Comparison of ENCODE assay signal across 32 cellular contexts in the genomic region with DNA sequence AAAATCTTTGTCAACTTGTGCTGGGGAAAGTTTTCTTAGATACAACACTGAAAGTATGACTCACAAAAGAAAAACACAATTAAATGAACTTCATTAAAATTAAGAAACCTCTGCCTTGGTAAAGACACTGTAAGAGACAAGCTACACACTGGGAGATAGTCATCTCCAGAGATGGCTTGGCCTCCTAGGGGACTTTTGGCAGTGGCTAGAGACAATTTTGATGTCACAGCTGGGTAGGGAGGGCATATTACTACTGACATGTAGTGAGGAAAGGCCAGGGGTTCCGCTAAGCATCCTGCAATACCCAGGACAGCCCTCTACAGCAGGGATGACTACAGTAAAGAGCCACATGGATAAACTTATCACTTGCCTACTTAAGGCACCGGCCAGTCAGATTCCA. TPM values are rescaled to one million over a fixed set of nuclear protein-coding genes. Genes with fewer than 3 reads are reported as not detected.
A peak's percentile ranks its signal among the peaks of the same experiment; 100 is the strongest.
DNase-seq lines count a peak whose midpoint lies in the region; ATAC-seq and TF ChIP-seq lines count a peak whose summit lies in the region.
"Had no signal": no experiment of that assay in that cellular context is flagged by ENCODE, and none has a peak within 500 bp of the region (broad histone marks: within the 10 kb centered on the region; RNA-seq: fewer than 3 reads in every experiment).

No MANE protein-coding gene starts in this region.

- intact Hi-C loops in MCF 10A (cut with micrococcal nuclease): no loop called here

- no peaks in the 10 kb centered on the region for H3K36me3 Mint-ChIP-seq in activated CD8-positive, alpha-beta memory T cell treated with anti-CD3 and anti-CD28 coated beads, Interleukin-2, amount 10 ng/mL, durations not matched to agents 7 days and 5 days
- H3K36me3 Mint-ChIP-seq in MCF 10A (ENCODE audit: insufficient read depth, unreplicated experiment): no peaks in the 10 kb centered on the region
- H3K36me3 Mint-ChIP-seq: CD8-positive, alpha-beta memory T cell; memory B cell had no signal

- TF ChIP-seq POLR2A in erythroblast (IDR thresholded peaks at IDR 0.05; ENCODE audit: low read length): no peak

- peak; percentile 59 for ATAC-seq in activated CD8-positive, alpha-beta memory T cell treated with anti-CD3 and anti-CD28 coated beads, Interleukin-2, amount 10 ng/mL, durations not matched to agents 7 days and 5 days
- peak; percentile 61 for ATAC-seq in GM18868 (IDR thresholded peaks at IDR 0.05; ENCODE audit: unreplicated experiment)
- peak; percentile 54 for ATAC-seq in HG02870 (IDR thresholded peaks at IDR 0.05; ENCODE audit: unreplicated experiment)
- ATAC-seq: left lobe of liver, pancreas had no signal

- no TSS peak for BruUV-seq in MCF 10A (replicated peaks; lab: Mats Ljungman, UMichigan)

- no peak overlapping the region for H3K4me3 Mint-ChIP-seq in activated CD8-positive, alpha-beta memory T cell treated with anti-CD3 and anti-CD28 coated beads, Interleukin-2, amount 10 ng/mL, durations not matched to agents 7 days and 5 days
- H3K4me3 Mint-ChIP-seq in MCF 10A (ENCODE audit: unreplicated experiment): no peak overlapping the region
- H3K4me3 Mint-ChIP-seq: B cell; CD8-positive, alpha-beta memory T cell; memory B cell; T-helper 2 cell treated with Interferon-gamma antibody and Interleukin-4, amounts not matched to agents 5 μg/mL and 100 μg/mL, for 36 hours had no signal

- peaks cover 26% of the 10 kb centered on the region for H3K4me1 Mint-ChIP-seq in activated CD8-positive, alpha-beta memory T cell treated with anti-CD3 and anti-CD28 coated beads, Interleukin-2, amount 10 ng/mL, durations not matched to agents 7 days and 5 days
- peaks cover 6% of the 10 kb centered on the region for H3K4me1 Mint-ChIP-seq in MCF 10A (ENCODE audit: insufficient read depth, unreplicated experiment)
- H3K4me1 Mint-ChIP-seq: CD8-positive, alpha-beta memory T cell had no signal

- POLR2A ChIA-PET in MCF 10A (lab: Yijun Ruan, JAX): interaction anchor here (0.6 kb wide), 1 partner anchor 212 kb away, joined by 3 read pairs; no protein-coding TSS in a partner anchor

- no peak for TF ChIP-seq CTCF in MCF 10A (IDR thresholded peaks at IDR 0.05; ENCODE audit: unreplicated experiment)

- no peaks in the 10 kb centered on the region for H3K27me3 Mint-ChIP-seq in activated CD8-positive, alpha-beta memory T cell treated with anti-CD3 and anti-CD28 coated beads, Interleukin-2, amount 10 ng/mL, durations not matched to agents 7 days and 5 days
- no peaks in the 10 kb centered on the region for H3K27me3 Mint-ChIP-seq in MCF 10A (ENCODE audit: insufficient read depth, unreplicated experiment)
- H3K27me3 Mint-ChIP-seq: B cell; CD8-positive, alpha-beta memory T cell; memory B cell had no signal

- H3K9me3 Mint-ChIP-seq in activated CD8-positive, alpha-beta memory T cell treated with anti-CD3 and anti-CD28 coated beads, Interleukin-2, amount 10 ng/mL, durations not matched to agents 7 days and 5 days (ENCODE audit: low read depth): no peaks in the 10 kb centered on the region
- H3K9me3 Mint-ChIP-seq in MCF 10A (ENCODE audit: unreplicated experiment): no peaks in the 10 kb centered on the region
- H3K9me3 Mint-ChIP-seq: CD8-positive, alpha-beta memory T cell; H9; memory B cell; T-helper 2 cell treated with Interferon-gamma antibody and Interleukin-4, amounts not matched to agents 5 μg/mL and 100 μg/mL, for 36 hours had no signal

- H3K27ac Mint-ChIP-seq in activated CD8-positive, alpha-beta memory T cell treated with anti-CD3 and anti-CD28 coated beads, Interleukin-2, amount 10 ng/mL, durations not matched to agents 7 days and 5 days: no peak overlapping the region
- H3K27ac Mint-ChIP-seq in MCF 10A (ENCODE audit: low read depth, unreplicated experiment): no peak overlapping the region
- H3K27ac Mint-ChIP-seq: B cell; CD8-positive, alpha-beta memory T cell; H9; memory B cell; T-helper 2 cell treated with Interferon-gamma antibody and Interleukin-4, amounts not matched to agents 5 μg/mL and 100 μg/mL, for 36 hours had no signal

- no peak for DNase-seq in activated CD8-positive, alpha-beta memory T cell treated with anti-CD3 and anti-CD28 coated beads, Interleukin-2, amount 10 ng/mL, durations not matched to agents 7 days and 5 days
- DNase-seq in activated CD8-positive, alpha-beta memory T cell treated with anti-CD3 and anti-CD28 coated beads, Interleukin-2, amount 50 U/mL, for 4 hours: no peak
- DNase-seq in islet precursor cell (peak; percentile 24), erythroblast (lab: John Stamatoyannopoulos, UW) (no peak), MCF 10A (ENCODE audit: unreplicated experiment) (no peak), cerebellar nuclear complex (lab: John Stamatoyannopoulos, UW) (no peak)
- DNase-seq: activated CD4-positive, alpha-beta T cell treated with anti-CD3 and anti-CD28 coated beads, Interleukin-2, amount 50 U/mL, for 1 hour; amygdala; CD8-positive, alpha-beta memory T cell; DMS153; effector CD4-positive, alpha-beta T cell; H9; NCI-H187; NCI-H524 treated with DMSO at 0.1 percent for 48 hours; pancreas; Peyer's patch; retina; SHP77 treated with DMSO at 0.1 percent for 48 hours; small intestine; stimulated activated CD4-positive, alpha-beta T cell treated with anti-CD3 and anti-CD28 coated beads, Interleukin-1b, Interleukin-23, amount 100 ng/mL, for 48 hours; stimulated activated CD8-positive, alpha-beta memory T cell treated with anti-CD3 and anti-CD28 coated beads, Interleukin-4, amount 100 ng/mL, for 48 hours; substantia nigra; upper lobe of left lung had no signal

- CTCF ChIA-PET in activated CD8-positive, alpha-beta memory T cell treated with anti-CD3 and anti-CD28 coated beads, Interleukin-2, amount 10 ng/mL, durations not matched to agents 7 days and 5 days (lab: Charles Lee): interaction anchor here (1.2 to 7.4 kb wide), 4 partner anchors 13 to 182 kb away, joined by 3 to 49 read pairs (median 4); no protein-coding TSS in a partner anchor
- CTCF ChIA-PET in MCF 10A (lab: Yijun Ruan, JAX): interaction anchor here (0.7 kb wide), 1 partner anchor 180 kb away, joined by 3 read pairs; no protein-coding TSS in a partner anchor

RNA-seq across cellular contexts. Expression of a gene that starts 8.7 kb away (rescaled TPM):
- 1 to 10 TPM in 1 of 2 experiments, under 1 TPM in 1; 0.75 to 2.1 TPM for total RNA-seq in activated CD8-positive, alpha-beta memory T cell treated with anti-CD3 and anti-CD28 coated beads, Interleukin-2, amount 10 ng/mL, durations not matched to agents 7 days and 5 days
- 1.2 and 2.4 TPM in 2 replicates for total RNA-seq in MCF 10A (2022)
- total RNA-seq: H9 had no signal

RNA-seq across cellular contexts. Expression of a gene that starts 12.9 kb away (rescaled TPM):
- 1 to 10 TPM; 1.5 to 2.5 TPM for total RNA-seq in activated CD8-positive, alpha-beta memory T cell treated with anti-CD3 and anti-CD28 coated beads, Interleukin-2, amount 10 ng/mL, durations not matched to agents 7 days and 5 days
- 1.7 and 3.6 TPM in 2 replicates for total RNA-seq in MCF 10A (2022)

RNA-seq across cellular contexts. Expression of a gene that starts 34.2 kb away (rescaled TPM):
- total RNA-seq in activated CD8-positive, alpha-beta memory T cell treated with anti-CD3 and anti-CD28 coated beads, Interleukin-2, amount 10 ng/mL, durations not matched to agents 7 days and 5 days: not detected
- not detected in 2 replicates for total RNA-seq in MCF 10A (2022)
- total RNA-seq: B cell; breast epithelium; CD8-positive, alpha-beta memory T cell; glomerular endothelial cell; H9; left lobe of liver; LHCN-M2; pancreas; Peyer's patch; upper lobe of left lung had no signal
